29 cellular contexts compared by ENCODE assay signal in the genomic region with DNA sequence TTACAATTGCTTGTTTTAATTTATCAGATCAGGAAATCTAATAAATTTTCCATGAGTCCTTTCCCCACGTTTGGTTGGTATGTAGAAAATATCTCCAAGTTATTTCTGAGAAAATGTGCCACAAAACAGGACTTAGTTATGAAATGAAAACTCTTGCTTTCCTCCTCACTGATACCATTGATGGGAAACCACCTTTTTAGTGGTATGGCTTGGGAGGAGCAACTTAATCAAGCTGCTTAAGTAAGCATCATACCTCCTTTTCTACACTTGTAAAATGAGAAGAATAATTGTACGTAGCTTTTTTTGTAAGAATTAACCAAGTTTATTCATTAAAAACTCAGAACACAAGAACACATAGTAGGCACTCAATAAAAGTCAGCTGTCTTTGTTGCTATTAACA. TPM values are rescaled to one million over a fixed set of nuclear protein-coding genes. Genes with fewer than 3 reads are reported as not detected.
"Had no signal": no experiment of that assay in that cellular context is flagged by ENCODE, and none has a peak within 500 bp of the region (broad histone marks: within the 10 kb centered on the region; RNA-seq: fewer than 3 reads in every experiment).

No MANE protein-coding gene starts in this region.

- H3K27me3 ChIP-seq: gastrocnemius medialis, neutrophil, testis, tibial nerve, upper lobe of right lung, vagina had no signal

- H3K4me3 ChIP-seq: gastrocnemius medialis, heart right ventricle, spleen, testis, tibial nerve, upper lobe of right lung, vagina had no signal

- H3K27ac ChIP-seq: gastrocnemius medialis, heart right ventricle, neutrophil, spleen, testis, tibial nerve, upper lobe of right lung, vagina had no signal

- H3K4me1 Mint-ChIP-seq: naive B cell; stimulated activated memory B cell treated with anti-CD40 and anti-IgM and Interleukin-4, amounts not matched to agents 10 μg/mL and 1 μg/mL and 100 μg/mL, for 72 hours; stimulated activated naive CD8-positive, alpha-beta T cell treated with anti-CD3 and anti-CD28 coated beads, Interleukin-15, amount 100 ng/mL, for 72 hours had no signal

- FAIRE-seq: endometrium, islet of Langerhans had no signal

- DNase-seq: effector memory CD4-positive, alpha-beta T cell; gastrocnemius medialis; heart right ventricle; hypothalamus; kidney glomerular epithelial cell; mesendoderm; naive B cell; spleen; stimulated activated CD4-positive, alpha-beta T cell treated with anti-CD3 and anti-CD28 coated beads, Interleukin-15, amount 100 ng/mL, for 24 hours; stimulated activated CD4-positive, alpha-beta T cell treated with anti-CD3 and anti-CD28 coated beads, Interleukin-1b, Interleukin-23, amount 100 ng/mL, for 48 hours; stimulated activated CD4-positive, alpha-beta T cell treated with anti-CD3 and anti-CD28 coated beads, Interleukin-4, amount 100 ng/mL, for 24 hours; stimulated activated naive CD8-positive, alpha-beta T cell treated with anti-CD3 and anti-CD28 coated beads, Interleukin-15, amount 100 ng/mL, for 72 hours; testis; upper lobe of right lung had no signal

- H3K27ac Mint-ChIP-seq: naive B cell; stimulated activated memory B cell treated with anti-CD40 and anti-IgM and Interleukin-4, amounts not matched to agents 10 μg/mL and 1 μg/mL and 100 μg/mL, for 72 hours; stimulated activated naive CD8-positive, alpha-beta T cell treated with anti-CD3 and anti-CD28 coated beads, Interleukin-15, amount 100 ng/mL, for 72 hours had no signal

- ATAC-seq: esophagus mucosa; gastrocnemius medialis; heart right ventricle; sciatic nerve; stimulated activated memory B cell treated with anti-CD40 and anti-IgM and Interleukin-4, amounts not matched to agents 10 μg/mL and 1 μg/mL and 100 μg/mL, for 72 hours; stimulated activated naive CD8-positive, alpha-beta T cell treated with anti-CD3 and anti-CD28 coated beads, Interleukin-15, amount 100 ng/mL, for 72 hours; upper lobe of right lung had no signal

- H3K9me3 ChIP-seq: gastrocnemius medialis, heart right ventricle, neutrophil, testis, tibial nerve, upper lobe of right lung, vagina had no signal

- H3K36me3 Mint-ChIP-seq: naive B cell; stimulated activated memory B cell treated with anti-CD40 and anti-IgM and Interleukin-4, amounts not matched to agents 10 μg/mL and 1 μg/mL and 100 μg/mL, for 72 hours had no signal

- H3K9me3 Mint-ChIP-seq: stimulated activated naive CD8-positive, alpha-beta T cell treated with anti-CD3 and anti-CD28 coated beads, Interleukin-15, amount 100 ng/mL, for 72 hours had no signal

- H3K4me1 ChIP-seq: gastrocnemius medialis, heart right ventricle, spleen, tibial nerve, upper lobe of right lung, vagina had no signal

- H3K36me3 ChIP-seq: gastrocnemius medialis, heart right ventricle, neutrophil, spleen, tibial nerve, upper lobe of right lung, vagina had no signal

- H3K4me3 Mint-ChIP-seq: naive B cell; stimulated activated memory B cell treated with anti-CD40 and anti-IgM and Interleukin-4, amounts not matched to agents 10 μg/mL and 1 μg/mL and 100 μg/mL, for 72 hours; stimulated activated naive CD8-positive, alpha-beta T cell treated with anti-CD3 and anti-CD28 coated beads, Interleukin-15, amount 100 ng/mL, for 72 hours had no signal

RNA-seq across cellular contexts. Expression of a gene that starts 19.9 kb away (rescaled TPM):
- total RNA-seq: esophagus mucosa, fibroblast of lung, gastrocnemius medialis, heart right ventricle, liver, lung microvascular endothelial cell, osteoblast, pulmonary artery endothelial cell, sciatic nerve, skeletal muscle tissue, spleen, subcutaneous adipose tissue, tibial nerve, upper lobe of right lung, vagina had no signal
- polyA plus RNA-seq: fibroblast of lung, heart right ventricle, liver, spleen had no signal
